ENCODE assay signal across 2 cellular contexts in the genomic region with DNA sequence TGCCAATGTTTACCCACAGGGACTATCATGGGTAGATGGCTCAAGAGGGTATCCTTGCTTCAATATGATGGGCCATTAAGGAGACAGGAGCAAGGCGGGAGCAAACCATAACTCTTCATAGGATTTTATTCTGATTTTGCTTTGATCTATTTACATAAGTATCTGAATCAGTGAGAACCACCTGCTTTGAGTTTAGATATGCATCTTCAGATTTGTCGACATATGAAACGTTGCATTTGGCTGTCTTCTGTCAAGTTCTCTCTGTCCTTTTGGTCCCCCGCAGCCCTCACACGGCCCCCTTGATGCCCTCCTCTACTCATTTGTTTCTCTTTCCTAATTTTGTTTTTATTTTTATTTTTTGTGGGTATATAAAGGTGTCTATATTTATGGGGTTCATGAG.
TF ChIP-seq lines count a peak whose summit lies in the region.

No MANE protein-coding gene starts in this region.

TF ChIP-seq in SK-N-SH treated with all-trans-retinoic acid at 6 μM for 48 hours, 23 proteins besides CTCF, POLR2A, EP300 and RAD21 (continued from another document):
- TF ChIP-seq, protein P1, sequence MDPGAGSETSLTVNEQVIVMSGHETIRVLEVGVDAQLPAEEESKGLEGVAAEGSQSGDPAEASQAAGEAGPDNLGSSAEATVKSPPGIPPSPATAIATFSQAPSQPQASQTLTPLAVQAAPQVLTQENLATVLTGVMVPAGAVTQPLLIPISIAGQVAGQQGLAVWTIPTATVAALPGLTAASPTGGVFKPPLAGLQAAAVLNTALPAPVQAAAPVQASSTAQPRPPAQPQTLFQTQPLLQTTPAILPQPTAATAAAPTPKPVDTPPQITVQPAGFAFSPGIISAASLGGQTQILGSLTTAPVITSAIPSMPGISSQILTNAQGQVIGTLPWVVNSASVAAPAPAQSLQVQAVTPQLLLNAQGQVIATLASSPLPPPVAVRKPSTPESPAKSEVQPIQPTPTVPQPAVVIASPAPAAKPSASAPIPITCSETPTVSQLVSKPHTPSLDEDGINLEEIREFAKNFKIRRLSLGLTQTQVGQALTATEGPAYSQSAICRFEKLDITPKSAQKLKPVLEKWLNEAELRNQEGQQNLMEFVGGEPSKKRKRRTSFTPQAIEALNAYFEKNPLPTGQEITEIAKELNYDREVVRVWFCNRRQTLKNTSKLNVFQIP (CRISPR knock-in tag; IDR thresholded peaks at IDR 0.05; ENCODE audit: borderline replicate concordance, low read depth) = no peak
- TF ChIP-seq, protein P2, sequence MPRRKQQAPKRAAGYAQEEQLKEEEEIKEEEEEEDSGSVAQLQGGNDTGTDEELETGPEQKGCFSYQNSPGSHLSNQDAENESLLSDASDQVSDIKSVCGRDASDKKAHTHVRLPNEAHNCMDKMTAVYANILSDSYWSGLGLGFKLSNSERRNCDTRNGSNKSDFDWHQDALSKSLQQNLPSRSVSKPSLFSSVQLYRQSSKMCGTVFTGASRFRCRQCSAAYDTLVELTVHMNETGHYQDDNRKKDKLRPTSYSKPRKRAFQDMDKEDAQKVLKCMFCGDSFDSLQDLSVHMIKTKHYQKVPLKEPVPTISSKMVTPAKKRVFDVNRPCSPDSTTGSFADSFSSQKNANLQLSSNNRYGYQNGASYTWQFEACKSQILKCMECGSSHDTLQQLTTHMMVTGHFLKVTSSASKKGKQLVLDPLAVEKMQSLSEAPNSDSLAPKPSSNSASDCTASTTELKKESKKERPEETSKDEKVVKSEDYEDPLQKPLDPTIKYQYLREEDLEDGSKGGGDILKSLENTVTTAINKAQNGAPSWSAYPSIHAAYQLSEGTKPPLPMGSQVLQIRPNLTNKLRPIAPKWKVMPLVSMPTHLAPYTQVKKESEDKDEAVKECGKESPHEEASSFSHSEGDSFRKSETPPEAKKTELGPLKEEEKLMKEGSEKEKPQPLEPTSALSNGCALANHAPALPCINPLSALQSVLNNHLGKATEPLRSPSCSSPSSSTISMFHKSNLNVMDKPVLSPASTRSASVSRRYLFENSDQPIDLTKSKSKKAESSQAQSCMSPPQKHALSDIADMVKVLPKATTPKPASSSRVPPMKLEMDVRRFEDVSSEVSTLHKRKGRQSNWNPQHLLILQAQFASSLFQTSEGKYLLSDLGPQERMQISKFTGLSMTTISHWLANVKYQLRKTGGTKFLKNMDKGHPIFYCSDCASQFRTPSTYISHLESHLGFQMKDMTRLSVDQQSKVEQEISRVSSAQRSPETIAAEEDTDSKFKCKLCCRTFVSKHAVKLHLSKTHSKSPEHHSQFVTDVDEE (CRISPR knock-in tag; IDR thresholded peaks at IDR 0.05) = no peak
- TF ChIP-seq ZC3H10 (CRISPR knock-in tag; IDR thresholded peaks at IDR 0.05) (no peak), ZFP3 (CRISPR knock-in tag; IDR thresholded peaks at IDR 0.05) (no peak), TCF4 (CRISPR knock-in tag; IDR thresholded peaks at IDR 0.05; ENCODE audit: borderline replicate concordance) (peak; percentile 36; the same call in 1 of the 2 replicates), ESRRG (CRISPR knock-in tag; IDR thresholded peaks at IDR 0.05) (no peak), ZNF8 (CRISPR knock-in tag; IDR thresholded peaks at IDR 0.05) (no peak)
- TF ChIP-seq, protein P3, sequence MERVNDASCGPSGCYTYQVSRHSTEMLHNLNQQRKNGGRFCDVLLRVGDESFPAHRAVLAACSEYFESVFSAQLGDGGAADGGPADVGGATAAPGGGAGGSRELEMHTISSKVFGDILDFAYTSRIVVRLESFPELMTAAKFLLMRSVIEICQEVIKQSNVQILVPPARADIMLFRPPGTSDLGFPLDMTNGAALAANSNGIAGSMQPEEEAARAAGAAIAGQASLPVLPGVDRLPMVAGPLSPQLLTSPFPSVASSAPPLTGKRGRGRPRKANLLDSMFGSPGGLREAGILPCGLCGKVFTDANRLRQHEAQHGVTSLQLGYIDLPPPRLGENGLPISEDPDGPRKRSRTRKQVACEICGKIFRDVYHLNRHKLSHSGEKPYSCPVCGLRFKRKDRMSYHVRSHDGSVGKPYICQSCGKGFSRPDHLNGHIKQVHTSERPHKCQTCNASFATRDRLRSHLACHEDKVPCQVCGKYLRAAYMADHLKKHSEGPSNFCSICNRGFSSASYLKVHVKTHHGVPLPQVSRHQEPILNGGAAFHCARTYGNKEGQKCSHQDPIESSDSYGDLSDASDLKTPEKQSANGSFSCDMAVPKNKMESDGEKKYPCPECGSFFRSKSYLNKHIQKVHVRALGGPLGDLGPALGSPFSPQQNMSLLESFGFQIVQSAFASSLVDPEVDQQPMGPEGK (CRISPR knock-in tag; IDR thresholded peaks at IDR 0.05; ENCODE audit: borderline replicate concordance) = no peak

TF ChIP-seq in SK-N-SH, 30 proteins besides CTCF, POLR2A, EP300 and RAD21 (continued from another document):
- TF ChIP-seq POLR2AphosphoS5 (IDR thresholded peaks at IDR 0.05; ENCODE audit: low read depth, low read length) (no peak), MEF2A (IDR thresholded peaks at IDR 0.05; ENCODE audit: borderline replicate concordance, low read depth) (no peak), GABPA (IDR thresholded peaks at IDR 0.05; ENCODE audit: low read depth) (no peak), FOSL2 (IDR thresholded peaks at IDR 0.05; ENCODE audit: borderline replicate concordance, low read depth) (no peak), NFIC (IDR thresholded peaks at IDR 0.05; ENCODE audit: borderline replicate concordance) (no peak), SIN3A (IDR thresholded peaks at IDR 0.05; ENCODE audit: borderline replicate concordance, low read depth, low read length) (no peak), NRF1 (IDR thresholded peaks at IDR 0.05; ENCODE audit: low read depth, low read length) (no peak), EZH2phosphoT487 (IDR thresholded peaks at IDR 0.05; ENCODE audit: borderline replicate concordance, low read depth) (no peak), SMC3 (IDR thresholded peaks at IDR 0.05; ENCODE audit: low read depth, low read length) (no peak)
- TF ChIP-seq, protein P4, sequence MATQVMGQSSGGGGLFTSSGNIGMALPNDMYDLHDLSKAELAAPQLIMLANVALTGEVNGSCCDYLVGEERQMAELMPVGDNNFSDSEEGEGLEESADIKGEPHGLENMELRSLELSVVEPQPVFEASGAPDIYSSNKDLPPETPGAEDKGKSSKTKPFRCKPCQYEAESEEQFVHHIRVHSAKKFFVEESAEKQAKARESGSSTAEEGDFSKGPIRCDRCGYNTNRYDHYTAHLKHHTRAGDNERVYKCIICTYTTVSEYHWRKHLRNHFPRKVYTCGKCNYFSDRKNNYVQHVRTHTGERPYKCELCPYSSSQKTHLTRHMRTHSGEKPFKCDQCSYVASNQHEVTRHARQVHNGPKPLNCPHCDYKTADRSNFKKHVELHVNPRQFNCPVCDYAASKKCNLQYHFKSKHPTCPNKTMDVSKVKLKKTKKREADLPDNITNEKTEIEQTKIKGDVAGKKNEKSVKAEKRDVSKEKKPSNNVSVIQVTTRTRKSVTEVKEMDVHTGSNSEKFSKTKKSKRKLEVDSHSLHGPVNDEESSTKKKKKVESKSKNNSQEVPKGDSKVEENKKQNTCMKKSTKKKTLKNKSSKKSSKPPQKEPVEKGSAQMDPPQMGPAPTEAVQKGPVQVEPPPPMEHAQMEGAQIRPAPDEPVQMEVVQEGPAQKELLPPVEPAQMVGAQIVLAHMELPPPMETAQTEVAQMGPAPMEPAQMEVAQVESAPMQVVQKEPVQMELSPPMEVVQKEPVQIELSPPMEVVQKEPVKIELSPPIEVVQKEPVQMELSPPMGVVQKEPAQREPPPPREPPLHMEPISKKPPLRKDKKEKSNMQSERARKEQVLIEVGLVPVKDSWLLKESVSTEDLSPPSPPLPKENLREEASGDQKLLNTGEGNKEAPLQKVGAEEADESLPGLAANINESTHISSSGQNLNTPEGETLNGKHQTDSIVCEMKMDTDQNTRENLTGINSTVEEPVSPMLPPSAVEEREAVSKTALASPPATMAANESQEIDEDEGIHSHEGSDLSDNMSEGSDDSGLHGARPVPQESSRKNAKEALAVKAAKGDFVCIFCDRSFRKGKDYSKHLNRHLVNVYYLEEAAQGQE (IDR thresholded peaks at IDR 0.05; ENCODE audit: low read depth, low read length) = no peak
- TF ChIP-seq, protein P5, sequence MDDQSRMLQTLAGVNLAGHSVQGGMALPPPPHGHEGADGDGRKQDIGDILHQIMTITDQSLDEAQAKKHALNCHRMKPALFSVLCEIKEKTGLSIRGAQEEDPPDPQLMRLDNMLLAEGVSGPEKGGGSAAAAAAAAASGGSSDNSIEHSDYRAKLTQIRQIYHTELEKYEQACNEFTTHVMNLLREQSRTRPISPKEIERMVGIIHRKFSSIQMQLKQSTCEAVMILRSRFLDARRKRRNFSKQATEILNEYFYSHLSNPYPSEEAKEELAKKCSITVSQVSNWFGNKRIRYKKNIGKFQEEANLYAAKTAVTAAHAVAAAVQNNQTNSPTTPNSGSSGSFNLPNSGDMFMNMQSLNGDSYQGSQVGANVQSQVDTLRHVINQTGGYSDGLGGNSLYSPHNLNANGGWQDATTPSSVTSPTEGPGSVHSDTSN (IDR thresholded peaks at IDR 0.05) = no peak
- TF ChIP-seq, protein P6, sequence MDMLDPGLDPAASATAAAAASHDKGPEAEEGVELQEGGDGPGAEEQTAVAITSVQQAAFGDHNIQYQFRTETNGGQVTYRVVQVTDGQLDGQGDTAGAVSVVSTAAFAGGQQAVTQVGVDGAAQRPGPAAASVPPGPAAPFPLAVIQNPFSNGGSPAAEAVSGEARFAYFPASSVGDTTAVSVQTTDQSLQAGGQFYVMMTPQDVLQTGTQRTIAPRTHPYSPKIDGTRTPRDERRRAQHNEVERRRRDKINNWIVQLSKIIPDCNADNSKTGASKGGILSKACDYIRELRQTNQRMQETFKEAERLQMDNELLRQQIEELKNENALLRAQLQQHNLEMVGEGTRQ (IDR thresholded peaks at IDR 0.05; ENCODE audit: borderline replicate concordance, low read depth, low read length) = no peak
